ENCODE assay signal across 9 cellular contexts in the genomic region with DNA sequence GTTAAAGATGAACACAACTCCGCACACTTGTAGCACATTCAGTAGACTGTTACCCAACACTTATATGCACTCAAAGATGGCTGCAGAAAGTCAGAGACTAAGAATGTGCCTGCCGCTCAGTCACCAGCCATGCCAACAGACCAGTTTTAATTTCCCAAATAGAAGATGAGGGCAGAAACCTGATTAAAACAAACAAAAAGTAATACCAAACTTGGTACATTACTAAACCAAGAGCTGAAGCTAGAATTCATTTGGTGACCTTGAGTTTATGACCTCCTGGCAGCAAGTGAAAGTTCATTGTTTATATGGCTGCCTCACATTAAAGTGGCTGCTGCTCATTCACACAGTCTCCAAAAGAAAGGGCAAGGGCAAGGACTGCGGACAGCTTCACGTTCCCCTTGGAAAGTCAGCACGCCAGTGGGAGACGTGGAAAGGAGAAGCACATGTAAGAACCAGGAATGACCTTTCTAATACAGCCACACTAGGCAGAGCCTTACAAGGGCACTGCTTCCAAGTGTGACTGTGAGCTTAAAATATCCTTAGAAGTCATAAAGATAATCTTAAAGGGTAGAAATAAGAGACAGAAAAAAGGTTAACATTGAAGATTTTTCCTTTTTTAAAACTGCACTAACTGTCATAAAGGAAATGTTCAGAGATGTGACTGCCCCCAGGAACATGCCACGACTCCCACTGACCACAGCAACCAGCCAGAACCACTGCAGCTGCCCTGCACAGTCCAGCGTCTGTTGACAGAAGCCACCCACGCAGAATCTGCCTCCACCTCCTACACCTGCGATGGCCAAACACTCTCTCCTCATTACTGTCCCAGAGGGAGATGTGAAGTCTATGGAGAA.
DNase-seq lines count a peak whose midpoint lies in the region; ATAC-seq, FAIRE-seq and TF ChIP-seq lines count a peak whose summit lies in the region.
"Had no signal": no experiment of that assay in that cellular context is flagged by ENCODE, and none has a peak within 500 bp of the region (broad histone marks: within the 10 kb centered on the region; RNA-seq: fewer than 3 reads in every experiment).

No MANE protein-coding gene starts in this region.

- H2AFZ ChIP-seq in HepG2 (ENCODE audit: low read length) = no peak overlapping the region

- peak; percentile 49 for FAIRE-seq in HepG2 (lab: Jason Lieb, UNC)

- H3K9me3 ChIP-seq in HepG2 (ENCODE audit: low read length) = no peaks in the 10 kb centered on the region

- H3K27me3 ChIP-seq in HepG2 (ENCODE audit: control insufficient read depth in 1 of 2, insufficient read depth in 2 of 2, low read length in 2 of 2) (no peaks in the 10 kb centered on the region), H7 (ENCODE audit: control insufficient read depth, insufficient read depth, low read length) (no peaks in the 10 kb centered on the region)

- H4K20me1 ChIP-seq in HepG2 (ENCODE audit: insufficient read depth, low read length) = peaks cover 16% of the 10 kb centered on the region

- peaks cover 1% of the 10 kb centered on the region for H3K27me3 Mint-ChIP-seq in IgD-negative memory B cell

- peaks cover 90% of the 10 kb centered on the region for H3K4me1 ChIP-seq in HepG2 (ENCODE audit: insufficient read depth, low read length)

- peaks cover 3 to 25% of the 10 kb centered on the region in 2 experiments for H3K36me3 ChIP-seq in HepG2 (replicated peaks in 1 of 2; ENCODE audit: control insufficient read depth in 1 of 2, insufficient read depth in 2 of 2, low read length in 2 of 2)
- no peaks in the 10 kb centered on the region; the same call in 1 of the 2 replicates for H3K36me3 ChIP-seq in H7 (replicated peaks; ENCODE audit: control insufficient read depth, insufficient read depth, low read length)

- no peak overlapping the region for H3K9ac ChIP-seq in HepG2 (ENCODE audit: insufficient read depth, low read depth, low read length)

- peak overlapping the region in 2 of 4 donors; percentile 9 to 93 for H3K4me3 Mint-ChIP-seq in IgD-negative memory B cell
- H3K4me3 Mint-ChIP-seq in stimulated activated effector memory CD8-positive, alpha-beta T cell treated with anti-CD3 and anti-CD28 coated beads, Interleukin-12 subunit alpha, Interleukin-12 subunit beta, amount 100 ng/mL, for 72 hours = peak overlapping the region; percentile 25

- peak overlapping the region; percentile 54 for H3K4me3 ChIP-seq in coronary artery
- no peak overlapping the region for H3K4me3 ChIP-seq in HepG2 (replicated peaks in 1 of 3; ENCODE audit: insufficient read depth in 1 of 3, low read depth in 2 of 3, low read length in 3 of 3)
- H3K4me3 ChIP-seq in H7 (ENCODE audit: insufficient read depth, low read depth, low read length) = no peak overlapping the region

- H3K27ac ChIP-seq in coronary artery (peak overlapping the region; percentile 67 to 78), HepG2 (ENCODE audit: extremely low read length, insufficient read depth, low read length) (peak overlapping the region; percentile 45)

- H3K4me1 Mint-ChIP-seq in IgD-negative memory B cell = peaks cover 64 to 81% (median 65%) of the 10 kb centered on the region in 3 donors
- peaks cover 77% of the 10 kb centered on the region for H3K4me1 Mint-ChIP-seq in stimulated activated effector memory CD8-positive, alpha-beta T cell treated with anti-CD3 and anti-CD28 coated beads, Interleukin-12 subunit alpha, Interleukin-12 subunit beta, amount 100 ng/mL, for 72 hours

- CTCF ChIA-PET in HepG2 (lab: Yijun Ruan, JAX; ENCODE audit: low intra/inter-chr PET ratio, low total read pairs) = no interaction called here

- no peak for TF ChIP-seq POLR2A in HepG2 (IDR thresholded peaks at IDR 0.05; ENCODE audit: insufficient read depth in 1 of 2, low read depth in 2 of 2, low read length in 2 of 2)

- no peak for TF ChIP-seq RAD21 in HepG2 (CRISPR knock-in tag; IDR thresholded peaks at IDR 0.05)

- TF ChIP-seq EP300 in HepG2 (IDR thresholded peaks at IDR 0.05; ENCODE audit: low read depth in 2 of 2, low read length in 2 of 2) (no peak), HepG2 (CRISPR knock-in tag; IDR thresholded peaks at IDR 0.05; ENCODE audit: borderline replicate concordance) (no peak)

- DNase-seq in coronary artery (ENCODE audit: low spot score) (no peak), HepG2 (ENCODE audit: low spot score) (no peak), NCI-H748 treated with DMSO at 0.1 percent for 48 hours (lab: John Stamatoyannopoulos, UW) (no peak), AML-193 (lab: John Stamatoyannopoulos, UW) (no peak), H7 (no peak)
- no peak for DNase-seq in stimulated activated effector memory CD8-positive, alpha-beta T cell treated with anti-CD3 and anti-CD28 coated beads, Interleukin-12 subunit alpha, Interleukin-12 subunit beta, amount 100 ng/mL, for 72 hours (ENCODE audit: low spot score in 2 of 2)
- DNase-seq: NCI-H524 treated with DMSO at 0.1 percent for 48 hours had no signal

- H3K27ac Mint-ChIP-seq in IgD-negative memory B cell = peak overlapping the region; percentile 71 to 94 (median 93)
- H3K27ac Mint-ChIP-seq in stimulated activated effector memory CD8-positive, alpha-beta T cell treated with anti-CD3 and anti-CD28 coated beads, Interleukin-12 subunit alpha, Interleukin-12 subunit beta, amount 100 ng/mL, for 72 hours = peak overlapping the region; percentile 62

- no TSS peak for BruUV-seq in HepG2 (replicated peaks; lab: Mats Ljungman, UMichigan)

- no peaks in the 10 kb centered on the region for H3K9me3 Mint-ChIP-seq in IgD-negative memory B cell
- H3K9me3 Mint-ChIP-seq in stimulated activated effector memory CD8-positive, alpha-beta T cell treated with anti-CD3 and anti-CD28 coated beads, Interleukin-12 subunit alpha, Interleukin-12 subunit beta, amount 100 ng/mL, for 72 hours = no peaks in the 10 kb centered on the region

- intact Hi-C loops in HepG2 (cut with micrococcal nuclease; ENCODE audit: unreplicated experiment) = no loop called here

- 67% methylated on average over 10 of the region's 10 CpGs for WGBS in HepG2 (ENCODE audit: low lambda C conversion rate)

- 0 out of 3 replicates have a peak, but pooled peaks have one; percentile 7 for ATAC-seq in HepG2
- no peak for ATAC-seq in stimulated activated effector memory CD8-positive, alpha-beta T cell treated with anti-CD3 and anti-CD28 coated beads, Interleukin-12 subunit alpha, Interleukin-12 subunit beta, amount 100 ng/mL, for 72 hours
- no peak for ATAC-seq in HG03025 (IDR thresholded peaks at IDR 0.05; ENCODE audit: low FRiP score, unreplicated experiment)

- peaks cover 2% of the 10 kb centered on the region for H3K36me3 Mint-ChIP-seq in IgD-negative memory B cell
- H3K36me3 Mint-ChIP-seq in stimulated activated effector memory CD8-positive, alpha-beta T cell treated with anti-CD3 and anti-CD28 coated beads, Interleukin-12 subunit alpha, Interleukin-12 subunit beta, amount 100 ng/mL, for 72 hours = peaks cover 80% of the 10 kb centered on the region

- no peak for TF ChIP-seq CTCF in coronary artery (IDR thresholded peaks at IDR 0.05)
- no peak for TF ChIP-seq CTCF in HepG2 (CRISPR knock-in tag; IDR thresholded peaks at IDR 0.05)

- POLR2A ChIA-PET in HepG2 (lab: Yijun Ruan, JAX) = interaction anchor here (0.7 to 2.0 kb wide), 3 partner anchors 7 to 74 kb away, joined by 3 to 5 read pairs (median 4); no protein-coding TSS in a partner anchor

- H3K79me2 ChIP-seq in HepG2 (ENCODE audit: insufficient read depth, low read length) = peaks cover 82% of the 10 kb centered on the region

- peak overlapping the region; percentile 10; the same call in 1 of the 2 replicates for H3K4me2 ChIP-seq in HepG2 (ENCODE audit: low read depth, low read length)

- in situ Hi-C loops in HepG2 (cut with HindIII; ENCODE audit: extremely low pct_ligation_motif_present, low pct_unique_long_range_greater_than_20kb) = no loop called here

TF ChIP-seq in HepG2, 621 proteins besides CTCF, POLR2A, EP300 and RAD21 (continues in another document):
- TF ChIP-seq ZNF543 (CRISPR knock-in tag; IDR thresholded peaks at IDR 0.05) (no peak), ZNF629 (CRISPR knock-in tag; conservative IDR thresholded peaks at IDR 0.05) (no peak), MAZ (IDR thresholded peaks at IDR 0.05; ENCODE audit: borderline replicate concordance, low read depth, low read length) (no peak), MAZ (CRISPR knock-in tag; IDR thresholded peaks at IDR 0.05; ENCODE audit: low read depth) (no peak), RBM39 (IDR thresholded peaks at IDR 0.05; ENCODE audit: low read depth, low read length, poor library complexity, severe bottlenecking) (no peak), ZFP37 (CRISPR knock-in tag; IDR thresholded peaks at IDR 0.05; ENCODE audit: borderline replicate concordance) (no peak), FOSL1 (CRISPR knock-in tag; IDR thresholded peaks at IDR 0.05; ENCODE audit: borderline replicate concordance) (no peak), RARA (CRISPR knock-in tag; IDR thresholded peaks at IDR 0.05) (0 out of 2 replicates have a peak, but pooled peaks have one; percentile 27), ZFYVE20 (CRISPR knock-in tag; IDR thresholded peaks at IDR 0.05; ENCODE audit: borderline replicate concordance, low read depth) (no peak), SSRP1 (CRISPR knock-in tag; IDR thresholded peaks at IDR 0.05) (no peak), ARNT2 (CRISPR knock-in tag; IDR thresholded peaks at IDR 0.05; ENCODE audit: low read depth) (no peak), ZNF703 (CRISPR knock-in tag; IDR thresholded peaks at IDR 0.05; ENCODE audit: borderline replicate concordance) (no peak)
- TF ChIP-seq, protein P1, sequence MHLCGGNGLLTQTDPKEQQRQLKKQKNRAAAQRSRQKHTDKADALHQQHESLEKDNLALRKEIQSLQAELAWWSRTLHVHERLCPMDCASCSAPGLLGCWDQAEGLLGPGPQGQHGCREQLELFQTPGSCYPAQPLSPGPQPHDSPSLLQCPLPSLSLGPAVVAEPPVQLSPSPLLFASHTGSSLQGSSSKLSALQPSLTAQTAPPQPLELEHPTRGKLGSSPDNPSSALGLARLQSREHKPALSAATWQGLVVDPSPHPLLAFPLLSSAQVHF (CRISPR knock-in tag; IDR thresholded peaks at IDR 0.05) = no peak
- TF ChIP-seq, protein P2, sequence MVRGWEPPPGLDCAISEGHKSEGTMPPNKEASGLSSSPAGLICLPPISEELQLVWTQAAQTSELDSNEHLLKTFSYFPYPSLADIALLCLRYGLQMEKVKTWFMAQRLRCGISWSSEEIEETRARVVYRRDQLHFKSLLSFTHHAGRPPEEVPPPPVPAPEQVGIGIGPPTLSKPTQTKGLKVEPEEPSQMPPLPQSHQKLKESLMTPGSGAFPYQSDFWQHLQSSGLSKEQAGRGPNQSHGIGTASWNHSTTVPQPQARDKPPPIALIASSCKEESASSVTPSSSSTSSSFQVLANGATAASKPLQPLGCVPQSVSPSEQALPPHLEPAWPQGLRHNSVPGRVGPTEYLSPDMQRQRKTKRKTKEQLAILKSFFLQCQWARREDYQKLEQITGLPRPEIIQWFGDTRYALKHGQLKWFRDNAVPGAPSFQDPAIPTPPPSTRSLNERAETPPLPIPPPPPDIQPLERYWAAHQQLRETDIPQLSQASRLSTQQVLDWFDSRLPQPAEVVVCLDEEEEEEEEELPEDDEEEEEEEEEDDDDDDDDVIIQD (CRISPR knock-in tag; IDR thresholded peaks at IDR 0.05; ENCODE audit: low read depth) = no peak
